ENCODE assay signal across 8 cellular contexts in genomic region chr6:131627724-131628682, GRCh38. TPM values are rescaled to one million over a fixed set of nuclear protein-coding genes. Genes with fewer than 3 reads are reported as not detected.
DNase-seq lines count a peak whose midpoint lies in the region; ATAC-seq and TF ChIP-seq lines count a peak whose summit lies in the region.

A gene with protein sequence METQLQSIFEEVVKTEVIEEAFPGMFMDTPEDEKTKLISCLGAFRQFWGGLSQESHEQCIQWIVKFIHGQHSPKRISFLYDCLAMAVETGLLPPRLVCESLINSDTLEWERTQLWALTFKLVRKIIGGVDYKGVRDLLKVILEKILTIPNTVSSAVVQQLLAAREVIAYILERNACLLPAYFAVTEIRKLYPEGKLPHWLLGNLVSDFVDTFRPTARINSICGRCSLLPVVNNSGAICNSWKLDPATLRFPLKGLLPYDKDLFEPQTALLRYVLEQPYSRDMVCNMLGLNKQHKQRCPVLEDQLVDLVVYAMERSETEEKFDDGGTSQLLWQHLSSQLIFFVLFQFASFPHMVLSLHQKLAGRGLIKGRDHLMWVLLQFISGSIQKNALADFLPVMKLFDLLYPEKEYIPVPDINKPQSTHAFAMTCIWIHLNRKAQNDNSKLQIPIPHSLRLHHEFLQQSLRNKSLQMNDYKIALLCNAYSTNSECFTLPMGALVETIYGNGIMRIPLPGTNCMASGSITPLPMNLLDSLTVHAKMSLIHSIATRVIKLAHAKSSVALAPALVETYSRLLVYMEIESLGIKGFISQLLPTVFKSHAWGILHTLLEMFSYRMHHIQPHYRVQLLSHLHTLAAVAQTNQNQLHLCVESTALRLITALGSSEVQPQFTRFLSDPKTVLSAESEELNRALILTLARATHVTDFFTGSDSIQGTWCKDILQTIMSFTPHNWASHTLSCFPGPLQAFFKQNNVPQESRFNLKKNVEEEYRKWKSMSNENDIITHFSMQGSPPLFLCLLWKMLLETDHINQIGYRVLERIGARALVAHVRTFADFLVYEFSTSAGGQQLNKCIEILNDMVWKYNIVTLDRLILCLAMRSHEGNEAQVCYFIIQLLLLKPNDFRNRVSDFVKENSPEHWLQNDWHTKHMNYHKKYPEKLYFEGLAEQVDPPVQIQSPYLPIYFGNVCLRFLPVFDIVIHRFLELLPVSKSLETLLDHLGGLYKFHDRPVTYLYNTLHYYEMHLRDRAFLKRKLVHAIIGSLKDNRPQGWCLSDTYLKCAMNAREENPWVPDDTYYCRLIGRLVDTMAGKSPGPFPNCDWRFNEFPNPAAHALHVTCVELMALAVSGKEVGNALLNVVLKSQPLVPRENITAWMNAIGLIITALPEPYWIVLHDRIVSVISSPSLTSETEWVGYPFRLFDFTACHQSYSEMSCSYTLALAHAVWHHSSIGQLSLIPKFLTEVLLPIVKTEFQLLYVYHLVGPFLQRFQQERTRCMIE (N-terminal part only) (minus strand): TSS chr6:131628242. CDS start chr6:131628049, 193 bp downstream.

- peak; percentile 98 for TF ChIP-seq CTCF in BE2C (IDR thresholded peaks at IDR 0.05; ENCODE audit: low read depth, low read length)
- TF ChIP-seq CTCF in chondrocyte (IDR thresholded peaks at IDR 0.05), result peak; percentile 98
- peak; percentile 100 for TF ChIP-seq CTCF in kidney epithelial cell (IDR thresholded peaks at IDR 0.05; ENCODE audit: insufficient read depth, low read length, poor library complexity, severe bottlenecking)

- no peaks in the 10 kb centered on the region for H3K27me3 Mint-ChIP-seq in chondrocyte (ENCODE audit: low read depth)

- peaks cover 25% of the 10 kb centered on the region for H3K4me1 Mint-ChIP-seq in chondrocyte (ENCODE audit: low read depth)

- H3K9me3 Mint-ChIP-seq in chondrocyte (ENCODE audit: low read depth), result no peaks in the 10 kb centered on the region

- H3K4me3 ChIP-seq in BE2C (ENCODE audit: low read depth, low read length) (peak within 1 kb of the TSS; percentile 85), kidney epithelial cell (ENCODE audit: low read depth, low read length) (peak within 1 kb of the TSS; percentile 64)

- H3K27me3 ChIP-seq in BE2C (no peaks in the 10 kb centered on the region), kidney epithelial cell (ENCODE audit: control insufficient read depth, insufficient read depth, low read length) (no peaks in the 10 kb centered on the region)

- H3K36me3 ChIP-seq in BE2C (no peaks in the 10 kb centered on the region; the same call in 1 of the 2 replicates), kidney epithelial cell (ENCODE audit: control insufficient read depth, insufficient read depth, low read length) (no peaks in the 10 kb centered on the region)

- TF ChIP-seq POLR2A in GM19193 (IDR thresholded peaks at IDR 0.05; ENCODE audit: extremely low read depth, insufficient read depth, insufficient read length), result peak; percentile 76

- no peaks in the 10 kb centered on the region for H3K9me3 ChIP-seq in BE2C

- peak within 1 kb of the TSS; percentile 98 for H3K27ac Mint-ChIP-seq in chondrocyte (ENCODE audit: unreplicated experiment)

- DNase-seq in BE2C (peak; percentile 93), NCI-H510A (lab: John Stamatoyannopoulos, UW) (peak; percentile 77), chondrocyte (ENCODE audit: low spot score) (peak; percentile 98), kidney epithelial cell (ENCODE audit: low read depth) (peak; percentile 62)
- peak; percentile 95 to 96 for DNase-seq in activated CD4-positive, alpha-beta T cell treated with anti-CD3 and anti-CD28 coated beads for 24 hours (ENCODE audit: low read depth in 2 of 2)
- peak; percentile 90 to 92 for DNase-seq in stimulated activated CD4-positive, alpha-beta T cell treated with anti-CD3 and anti-CD28 coated beads, Interleukin-15, amount 100 ng/mL, for 48 hours (ENCODE audit: low read depth in 2 of 2)

- peak within 1 kb of the TSS; percentile 98 for H3K4me3 Mint-ChIP-seq in chondrocyte (ENCODE audit: unreplicated experiment)

- H3K36me3 Mint-ChIP-seq in chondrocyte (ENCODE audit: low read depth), result peaks cover 9% of the 10 kb centered on the region

- ATAC-seq in HG03439 (IDR thresholded peaks at IDR 0.05; ENCODE audit: unreplicated experiment), result peak; percentile 98

- H3K4me1 ChIP-seq in BE2C, result no peaks in the 10 kb centered on the region

RNA-seq across cellular contexts. Expression of the gene that starts here (rescaled TPM):
- polyA plus RNA-seq in BE2C (2012; ENCODE audit: insufficient read depth, insufficient read length, low read depth), result 13.0 TPM
- total RNA-seq in chondrocyte (26.2 to 39.0 TPM (median 28.7 TPM) in 3 replicates), kidney epithelial cell (20.8 and 21.2 TPM in 2 replicates)

Comparison
In these comparisons a context has a peak if more than half of its experiments do, and no peak if none do; other contexts are left out.
1. Peak in every context shown above with its lines: DNase-seq, ATAC-seq and H3K4me3 ChIP-seq.